In the genomic region with DNA sequence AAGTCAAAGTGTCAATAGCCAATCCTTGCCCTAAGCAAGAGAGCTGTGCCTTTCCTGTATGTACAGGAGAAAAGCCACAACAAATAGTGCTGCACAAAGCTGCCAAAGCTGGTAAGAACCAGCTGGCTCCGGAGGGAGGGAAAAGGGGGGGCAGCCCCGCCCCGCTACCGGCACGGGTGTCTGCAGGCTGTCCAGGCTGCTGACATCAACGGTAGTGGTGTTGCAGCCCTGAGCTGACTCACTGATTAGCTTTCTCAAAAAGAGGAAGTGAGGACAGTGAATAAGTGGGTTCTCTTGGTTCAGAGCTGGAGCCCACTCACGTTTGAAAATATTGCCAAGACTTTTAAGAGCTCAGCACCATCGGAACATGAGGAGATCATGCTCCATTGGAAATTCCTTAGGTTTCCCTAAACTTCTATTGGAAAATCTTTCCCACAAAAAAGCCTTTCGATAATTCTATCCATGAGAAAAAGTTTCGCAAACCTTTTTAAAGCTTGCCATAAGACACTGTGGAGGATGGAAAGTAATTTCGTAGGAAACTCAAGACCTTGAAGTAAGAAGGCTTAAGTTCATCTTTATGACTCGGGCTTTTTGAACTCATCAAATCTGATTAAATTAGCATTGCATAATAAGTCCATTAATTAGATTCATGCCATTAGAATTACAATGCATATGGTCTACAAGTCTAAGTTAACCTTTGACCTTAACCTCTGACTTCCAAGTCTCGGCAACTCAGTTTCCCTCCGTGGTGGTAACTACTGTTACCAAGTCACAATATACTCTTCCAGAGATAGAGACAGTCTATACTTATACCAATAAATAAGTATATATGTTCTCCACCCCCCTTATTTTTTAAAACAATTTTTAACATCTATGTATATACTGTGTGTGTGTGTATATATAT, we compare ENCODE assay signal across 1 cellular context.
TF ChIP-seq lines count a peak whose summit lies in the region.

No MANE protein-coding gene starts in this region.

TF ChIP-seq in GM12878, 131 proteins besides CTCF, POLR2A, EP300 and RAD21 (continued from another document and continues in another):
- TF ChIP-seq, protein P1, sequence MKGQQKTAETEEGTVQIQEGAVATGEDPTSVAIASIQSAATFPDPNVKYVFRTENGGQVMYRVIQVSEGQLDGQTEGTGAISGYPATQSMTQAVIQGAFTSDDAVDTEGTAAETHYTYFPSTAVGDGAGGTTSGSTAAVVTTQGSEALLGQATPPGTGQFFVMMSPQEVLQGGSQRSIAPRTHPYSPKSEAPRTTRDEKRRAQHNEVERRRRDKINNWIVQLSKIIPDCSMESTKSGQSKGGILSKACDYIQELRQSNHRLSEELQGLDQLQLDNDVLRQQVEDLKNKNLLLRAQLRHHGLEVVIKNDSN (IDR thresholded peaks at IDR 0.05; ENCODE audit: borderline replicate concordance, extremely low read length, insufficient read depth, low read depth, low read length) = no peak
- TF ChIP-seq ESRRA (IDR thresholded peaks at IDR 0.05; ENCODE audit: low read length) (no peak), CHD1 (IDR thresholded peaks at IDR 0.05; ENCODE audit: low read depth, low read length) (no peak), SKIL (IDR thresholded peaks at IDR 0.05; ENCODE audit: low read depth, poor library complexity, severe bottlenecking) (no peak), ZNF274 (IDR thresholded peaks at IDR 0.05; ENCODE audit: insufficient read depth, insufficient read length) (no peak), NR2C1 (IDR thresholded peaks at IDR 0.05) (peak; percentile 39; the same call in 1 of the 2 replicates), MXI1 (IDR thresholded peaks at IDR 0.05; ENCODE audit: low read depth, low read length) (no peak), CBFB (IDR thresholded peaks at IDR 0.05; ENCODE audit: low read depth) (peak; percentile 61), REST (IDR thresholded peaks at IDR 0.05; ENCODE audit: low read depth, low read length) (0 out of 2 replicates have a peak, but pooled peaks have one; percentile 25), ZNF384 (IDR thresholded peaks at IDR 0.05; ENCODE audit: borderline replicate concordance, low read depth, low read length) (no peak), IKZF1 (conservative IDR thresholded peaks at IDR 0.05) (peak; percentile 78), LARP7 (IDR thresholded peaks at IDR 0.05) (no peak), TCF3 (IDR thresholded peaks at IDR 0.05; ENCODE audit: borderline replicate concordance, insufficient read depth, low read depth, low read length) (peak; percentile 97), BACH1 (IDR thresholded peaks at IDR 0.05; ENCODE audit: borderline replicate concordance) (peak; percentile 98), ZNF24 (IDR thresholded peaks at IDR 0.05) (peak; percentile 23; the same call in 1 of the 2 replicates), PAX5 (IDR thresholded peaks at IDR 0.05; ENCODE audit: borderline replicate concordance, low read depth, low read length) (peak; percentile 60; the same call in 1 of the 2 replicates), CREM (IDR thresholded peaks at IDR 0.05; ENCODE audit: low read depth) (peak; percentile 78), ZBTB11 (CRISPR knock-in tag; IDR thresholded peaks at IDR 0.05) (no peak), ZNF687 (IDR thresholded peaks at IDR 0.05) (no peak), SMARCA5 (IDR thresholded peaks at IDR 0.05) (no peak), RCOR1 (conservative IDR thresholded peaks at IDR 0.05; ENCODE audit: low read depth, low read length) (no peak), SIN3A (IDR thresholded peaks at IDR 0.05; ENCODE audit: low read depth, low read length) (no peak), JUNB (IDR thresholded peaks at IDR 0.05) (peak; percentile 70), STAT3 (IDR thresholded peaks at IDR 0.05; ENCODE audit: low read depth, low read length) (no peak), BCL11A (IDR thresholded peaks at IDR 0.05; ENCODE audit: low read depth, low read length) (peak; percentile 80), RBBP5 (conservative IDR thresholded peaks at IDR 0.05) (no peak), POLR2AphosphoS2 (IDR thresholded peaks at IDR 0.05; ENCODE audit: low read depth, low read length) (no peak), MTA3 (IDR thresholded peaks at IDR 0.05; ENCODE audit: borderline replicate concordance, low read length) (peak; percentile 76; the same call in 1 of the 2 replicates), PBX3 (IDR thresholded peaks at IDR 0.05; ENCODE audit: insufficient replicate concordance, low read depth, low read length) (peak; percentile 75), FOS (IDR thresholded peaks at IDR 0.05; ENCODE audit: borderline replicate concordance, extremely low read depth, insufficient read length) (no peak), HDAC2 (IDR thresholded peaks at IDR 0.05) (no peak), JUND (IDR thresholded peaks at IDR 0.05; ENCODE audit: low read depth, low read length) (peak; percentile 13; the same call in 1 of the 2 replicates), NKRF (conservative IDR thresholded peaks at IDR 0.05) (no peak), TCF7 (IDR thresholded peaks at IDR 0.05; ENCODE audit: borderline replicate concordance) (peak; percentile 67), BRCA1 (IDR thresholded peaks at IDR 0.05; ENCODE audit: low read depth, low read length) (no peak), IRF4 (IDR thresholded peaks at IDR 0.05; ENCODE audit: low read depth, low read length) (peak; percentile 80), BHLHE40 (IDR thresholded peaks at IDR 0.05; ENCODE audit: borderline replicate concordance in 1 of 2, low read depth in 2 of 2, low read length in 1 of 2) (peak; percentile 95 to 98), TARDBP (IDR thresholded peaks at IDR 0.05; ENCODE audit: borderline replicate concordance) (peak; percentile 86)
- TF ChIP-seq, protein P2, sequence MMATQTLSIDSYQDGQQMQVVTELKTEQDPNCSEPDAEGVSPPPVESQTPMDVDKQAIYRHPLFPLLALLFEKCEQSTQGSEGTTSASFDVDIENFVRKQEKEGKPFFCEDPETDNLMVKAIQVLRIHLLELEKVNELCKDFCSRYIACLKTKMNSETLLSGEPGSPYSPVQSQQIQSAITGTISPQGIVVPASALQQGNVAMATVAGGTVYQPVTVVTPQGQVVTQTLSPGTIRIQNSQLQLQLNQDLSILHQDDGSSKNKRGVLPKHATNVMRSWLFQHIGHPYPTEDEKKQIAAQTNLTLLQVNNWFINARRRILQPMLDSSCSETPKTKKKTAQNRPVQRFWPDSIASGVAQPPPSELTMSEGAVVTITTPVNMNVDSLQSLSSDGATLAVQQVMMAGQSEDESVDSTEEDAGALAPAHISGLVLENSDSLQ (IDR thresholded peaks at IDR 0.05) = peak; percentile 53
